Comparison of ENCODE assay signal across 21 cellular contexts in genomic region chr6:73680289-73680688, GRCh38. TPM values are rescaled to one million over a fixed set of nuclear protein-coding genes. Genes with fewer than 3 reads are reported as not detected.
A peak's percentile ranks its signal among the peaks of the same experiment; 100 is the strongest.
DNase-seq lines count a peak whose midpoint lies in the region; ATAC-seq and TF ChIP-seq lines count a peak whose summit lies in the region.
"Had no signal": no experiment of that assay in that cellular context is flagged by ENCODE, and none has a peak within 500 bp of the region (broad histone marks: within the 10 kb centered on the region; RNA-seq: fewer than 3 reads in every experiment).

No MANE protein-coding gene starts in this region.

- no peak for TF ChIP-seq POLR2A in HCT116 (IDR thresholded peaks at IDR 0.05; ENCODE audit: borderline replicate concordance, extremely low read depth, insufficient read depth, insufficient read length)

- H3K4me2 ChIP-seq in HCT116 (ENCODE audit: low read length), result peak overlapping the region; percentile 65
- H3K4me2 ChIP-seq in PC-3 (ENCODE audit: low read length), result peak overlapping the region; percentile 61

- peak overlapping the region; percentile 19 for H2AFZ ChIP-seq in HCT116 (ENCODE audit: low read depth, low read length, poor library complexity, severe bottlenecking)
- 0 out of 2 replicates have a peak overlapping the region, but pooled peaks have one; percentile 45 for H2AFZ ChIP-seq in PC-3 (ENCODE audit: low read length)

- no peak for TF ChIP-seq RAD21 in HCT116 (IDR thresholded peaks at IDR 0.05; ENCODE audit: low read depth)

- RAD21 ChIA-PET in HCT116 (lab: Charles Lee; ENCODE audit: low non-redundant PET in 1 of 2, low total read pairs in 2 of 2, uncharacterized antibody in 2 of 2, unreplicated experiment in 2 of 2), result no interaction called here

- H3K9ac ChIP-seq in HCT116 (ENCODE audit: low read length) (no peak overlapping the region), PC-3 (ENCODE audit: low read length) (peak overlapping the region; percentile 11; the same call in 1 of the 2 replicates)

- ATAC-seq in HCT116 (peak; percentile 56), PC-3 (peak; percentile 76)
- ATAC-seq: Panc1 had no signal

- H3K79me2 ChIP-seq in HCT116 (ENCODE audit: insufficient read depth, low read length) (no peaks in the 10 kb centered on the region), PC-3 (ENCODE audit: low read length) (no peaks in the 10 kb centered on the region)

- H3F3A ChIP-seq in PC-3 (ENCODE audit: low read length, unreplicated experiment), result no peaks in the 10 kb centered on the region

- no peaks in the 10 kb centered on the region for H4K20me1 ChIP-seq in HCT116 (ENCODE audit: insufficient read depth)
- H4K20me1 ChIP-seq in PC-3 (ENCODE audit: low read length), result no peaks in the 10 kb centered on the region

- H3K27ac ChIP-seq in HCT116 (ENCODE audit: low read depth, low read length) (peak overlapping the region; percentile 2; the same call in 1 of the 2 replicates), PC-3 (ENCODE audit: low read length) (peak overlapping the region; percentile 72), tibial artery (no peak overlapping the region)
- H3K27ac ChIP-seq: SK-N-MC had no signal

- TF ChIP-seq CTCF in HCT116 (IDR thresholded peaks at IDR 0.05 in 2 of 3, conservative IDR thresholded peaks at IDR 0.05 in 1 of 3; ENCODE audit: borderline replicate concordance in 1 of 3, insufficient read depth in 1 of 3, low read depth in 2 of 3, low read length in 2 of 3) (no peak), PC-3 (conservative IDR thresholded peaks at IDR 0.05; ENCODE audit: low read depth, low read length) (no peak), fibroblast of the aortic adventitia (IDR thresholded peaks at IDR 0.05; ENCODE audit: insufficient read depth, low read length) (no peak), tibial artery (IDR thresholded peaks at IDR 0.05) (no peak)

- BruUV-seq in HCT116 (replicated peaks; lab: Mats Ljungman, UMichigan) (no TSS peak), PC-3 (replicated peaks; lab: Mats Ljungman, UMichigan) (no TSS peak)

- H3K4me3 ChIP-seq in HCT116 (replicated peaks in 1 of 2; ENCODE audit: low read depth in 1 of 2, low read length in 2 of 2) (peak overlapping the region in 1 of 2 experiments; percentile 37; a peak in 2 of 4 replicates), PC-3 (ENCODE audit: low read length) (0 out of 2 replicates have a peak overlapping the region, but pooled peaks have one; percentile 30), fibroblast of the aortic adventitia (ENCODE audit: low read depth, low read length) (no peak overlapping the region), tibial artery (no peak overlapping the region)
- H3K4me3 ChIP-seq: SK-N-MC had no signal

- peaks cover 19 to 31% of the 10 kb centered on the region in 2 experiments for H3K4me1 ChIP-seq in HCT116 (ENCODE audit: control insufficient read depth in 1 of 2, insufficient read depth in 2 of 2, low read length in 2 of 2)
- H3K4me1 ChIP-seq in PC-3 (ENCODE audit: insufficient read depth, low read length), result peaks cover 18% of the 10 kb centered on the region
- H3K4me1 ChIP-seq in tibial artery, result no peaks in the 10 kb centered on the region
- H3K4me1 ChIP-seq: BE2C had no signal

- H3K9me2 ChIP-seq in HCT116 (ENCODE audit: insufficient read depth) (no peaks in the 10 kb centered on the region), PC-3 (replicated peaks; ENCODE audit: low read length) (no peaks in the 10 kb centered on the region)

- POLR2A ChIA-PET in HCT116 (lab: Charles Lee) (no interaction called here), PC-3 (lab: Charles Lee; ENCODE audit: unreplicated experiment) (interaction anchor here (0.7 kb wide), 1 partner anchor 26 kb away, joined by 3 read pairs; the partner anchor contains the start of gene SLC17A5)

- no peaks in the 10 kb centered on the region for H3K36me3 ChIP-seq in HCT116 (ENCODE audit: control insufficient read depth in 1 of 2, insufficient read depth in 2 of 2, low read length in 2 of 2)
- H3K36me3 ChIP-seq in PC-3 (ENCODE audit: low read depth, low read length), result no peaks in the 10 kb centered on the region
- H3K36me3 ChIP-seq in tibial artery, result no peaks in the 10 kb centered on the region
- H3K36me3 ChIP-seq: BE2C had no signal

- H3K9me3 ChIP-seq in HCT116 (ENCODE audit: control insufficient read depth in 1 of 2, insufficient read depth in 1 of 2, low read depth in 1 of 2, low read length in 2 of 2), result no peaks in the 10 kb centered on the region; a peak in 1 of 4 replicates
- no peaks in the 10 kb centered on the region for H3K9me3 ChIP-seq in PC-3 (ENCODE audit: low read length)
- peaks cover 0 to 8% (median 6%) of the 10 kb centered on the region in 3 donors for H3K9me3 ChIP-seq in tibial artery
- H3K9me3 ChIP-seq: BE2C had no signal

- DNase-seq in HCT116 (ENCODE audit: low read depth, low spot score), result no peak
- DNase-seq in PC-3, result peak; percentile 74
- peak; percentile 32 for DNase-seq in fibroblast of the aortic adventitia (ENCODE audit: low read depth)
- DNase-seq in NCI-H510A treated with DMSO at 0.1 percent for 48 hours (lab: John Stamatoyannopoulos, UW), result no peak
- DNase-seq in stimulated activated CD8-positive, alpha-beta memory T cell treated with anti-CD3 and anti-CD28 coated beads, Interleukin-4, amount 100 ng/mL, for 48 hours, result no peak
- no peak for DNase-seq in tibial artery
- DNase-seq in nucleus accumbens (lab: John Stamatoyannopoulos, UW), result no peak
- DNase-seq: BE2C; CD4-positive, alpha-beta T cell; DMS79 treated with DMSO at 0.1 percent for 48 hours; MV-4-11; NCI-H1417 treated with DMSO at 0.1 percent for 48 hours; NCI-H2029 treated with DMSO at 0.1 percent for 48 hours; NCI-H2171 treated with DMSO at 0.1 percent for 48 hours; NCI-H510A; NCI-H82; Right ventricle myocardium superior; T-helper 1 cell had no signal

- intact Hi-C loops in HCT116 (cut with micrococcal nuclease), result no loop called here
- intact Hi-C loops in PC-3 (cut with micrococcal nuclease), result no loop called here
- intact Hi-C loops in tibial artery (cut with DNase I; ENCODE audit: low total_unique reads), result no loop called here

- H3K27me3 ChIP-seq in HCT116 (ENCODE audit: insufficient read depth, low read length), result no peaks in the 10 kb centered on the region
- H3K27me3 ChIP-seq in PC-3 (ENCODE audit: low read length), result no peaks in the 10 kb centered on the region
- H3K27me3 ChIP-seq in tibial artery, result no peaks in the 10 kb centered on the region
- H3K27me3 ChIP-seq: BE2C had no signal

- CTCF ChIA-PET in HCT116 (lab: Charles Lee), result interaction anchor here (1.1 to 1.2 kb wide), 2 partner anchors 8 to 53 kb away, joined by 3 to 7 read pairs; no protein-coding TSS in a partner anchor
- CTCF ChIA-PET in PC-3 (lab: Charles Lee), result no interaction called here

TF ChIP-seq in HCT116, 20 proteins besides CTCF, POLR2A, EP300 and RAD21 (continues in another document):
- TF ChIP-seq CBX3 (IDR thresholded peaks at IDR 0.05; ENCODE audit: low read depth) (no peak), JUND (IDR thresholded peaks at IDR 0.05) (peak; percentile 18; the same call in 1 of the 2 replicates), EZH2 (IDR thresholded peaks at IDR 0.05) (no peak), SIN3A (IDR thresholded peaks at IDR 0.05; ENCODE audit: low read depth) (no peak), POLR2AphosphoS5 (IDR thresholded peaks at IDR 0.05; ENCODE audit: low read depth, low read length) (no peak), SRF (IDR thresholded peaks at IDR 0.05; ENCODE audit: low read depth) (no peak), ATF3 (IDR thresholded peaks at IDR 0.05) (no peak), MAX (IDR thresholded peaks at IDR 0.05) (no peak), ZFX (IDR thresholded peaks at IDR 0.05) (no peak), EZH2phosphoT487 (IDR thresholded peaks at IDR 0.05; ENCODE audit: borderline replicate concordance) (no peak), ZBTB33 (IDR thresholded peaks at IDR 0.05; ENCODE audit: extremely low read depth, insufficient replicate concordance, low read length) (no peak)

RNA-seq across cellular contexts. Expression of gene CD109, which starts 15.7 kb away (rescaled TPM):
- 42.1 TPM for total RNA-seq in HCT116 (2021; ENCODE audit: unreplicated experiment)
- polyA plus RNA-seq in HCT116 (2012), result 7.5 and 10.2 TPM in 2 replicates
- total RNA-seq in PC-3 (2014; rRNA removed), result 16.8 and 19.1 TPM in 2 replicates
- 39.2 and 170 TPM in 2 replicates for total RNA-seq in fibroblast of the aortic adventitia (ENCODE audit: low replicate concordance)
- polyA plus RNA-seq: IgD-negative memory B cell had no signal

RNA-seq across cellular contexts. Expression of gene SLC17A5, which starts 26.5 kb away (rescaled TPM):
- 17.0 TPM for total RNA-seq in HCT116 (2021; ENCODE audit: unreplicated experiment)
- 8.7 and 9.6 TPM in 2 replicates for polyA plus RNA-seq in HCT116 (2012)
- 3.3 and 5.2 TPM in 2 replicates for total RNA-seq in PC-3 (2014; rRNA removed)
- 13.8 and 38.2 TPM in 2 replicates for total RNA-seq in fibroblast of the aortic adventitia (ENCODE audit: low replicate concordance)

Comparison
In these comparisons a context has a peak if more than half of its experiments do, and no peak if none do; other contexts are left out.
1. DNase-seq: peak in PC-3 (single experiment) and fibroblast of the aortic adventitia (single experiment); none in HCT116 (single experiment), NCI-H510A treated with DMSO at 0.1 percent for 48 hours (single experiment), stimulated activated CD8-positive, alpha-beta memory T cell treated with anti-CD3 and anti-CD28 coated beads, Interleukin-4, amount 100 ng/mL, for 48 hours (single experiment), tibial artery (0 of 2) and nucleus accumbens (0 of 56).
2. H3K27ac ChIP-seq: peak in HCT116 (single experiment) and PC-3 (single experiment); none in tibial artery (0 of 2).